ENCODE assay signal across 8 cellular contexts in the genomic region with DNA sequence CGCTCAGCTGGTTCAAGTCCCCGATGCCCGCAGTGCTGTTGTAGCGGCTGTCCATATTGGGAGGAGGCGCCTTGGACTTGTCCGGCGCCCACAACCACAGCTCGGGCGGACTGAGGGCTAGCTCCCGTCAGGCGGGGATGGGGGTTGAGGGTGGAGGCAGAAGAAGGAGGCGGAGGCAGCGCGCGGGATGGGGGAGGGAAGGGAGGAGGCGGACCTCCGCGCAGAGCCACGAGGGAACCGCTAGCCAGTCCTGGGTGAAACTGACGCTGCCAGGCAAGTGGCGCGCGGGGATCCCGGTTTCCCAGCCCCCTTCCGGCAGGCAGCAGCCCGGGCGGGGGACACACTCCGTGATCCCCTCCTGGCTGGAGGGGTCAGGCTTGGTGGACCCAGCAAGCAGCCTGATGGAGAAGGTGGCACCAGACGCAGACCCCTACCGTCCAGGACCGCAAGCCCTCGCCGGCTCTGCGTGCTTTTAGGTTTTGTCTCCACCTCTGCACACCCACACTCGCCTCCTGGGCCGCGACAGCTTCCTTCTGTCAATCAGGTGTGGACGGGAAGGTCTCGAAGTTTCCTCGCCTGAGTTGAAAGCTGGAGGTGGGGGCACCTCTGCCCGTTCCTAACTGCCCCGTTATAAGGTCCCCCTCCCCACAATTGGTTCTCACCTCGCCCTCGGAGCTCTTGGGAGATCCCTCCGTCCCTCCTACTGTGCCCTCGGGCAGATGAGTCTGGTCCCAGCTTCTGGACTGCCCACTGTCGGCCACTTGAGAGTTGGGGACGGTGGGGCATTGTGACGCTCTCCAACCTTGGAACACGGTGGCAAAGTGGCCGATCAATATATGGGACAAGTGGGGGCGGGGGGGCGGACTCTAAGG. TPM values are rescaled to one million over a fixed set of nuclear protein-coding genes. Genes with fewer than 3 reads are reported as not detected.
A peak's percentile ranks its signal among the peaks of the same experiment; 100 is the strongest.
DNase-seq lines count a peak whose midpoint lies in the region; ATAC-seq and TF ChIP-seq lines count a peak whose summit lies in the region.

CPNE8 (minus strand) TSS at position 112 of the 872 bp plus-strand sequence; CDS start at position 55, 57 bp downstream.

- no peaks in the 10 kb centered on the region for H3K36me3 Mint-ChIP-seq in activated naive CD8-positive, alpha-beta T cell treated with anti-CD3 and anti-CD28 coated beads, Interleukin-2, amount 10 ng/mL, durations not matched to agents 7 days and 5 days

- peaks cover 31% of the 10 kb centered on the region for H3K27me3 Mint-ChIP-seq in activated naive CD8-positive, alpha-beta T cell treated with anti-CD3 and anti-CD28 coated beads, Interleukin-2, amount 10 ng/mL, durations not matched to agents 7 days and 5 days

- TF ChIP-seq POLR2A in uterus (IDR thresholded peaks at IDR 0.05), result peak; percentile 22 to 52

- H3K36me3 ChIP-seq in osteoblast (ENCODE audit: insufficient read depth, low read length) (no peaks in the 10 kb centered on the region), uterus (no peaks in the 10 kb centered on the region)

- H4K20me1 ChIP-seq in osteoblast (ENCODE audit: insufficient read depth, low read length), result no peaks in the 10 kb centered on the region

- DNase-seq in SKM-1 treated with dmso at 0.1 percent for 144 hours (lab: John Stamatoyannopoulos, UW; ENCODE audit: unreplicated experiment), result peak; percentile 17
- no peak for DNase-seq in SKM-1 (lab: John Stamatoyannopoulos, UW; ENCODE audit: unreplicated experiment)
- DNase-seq in SIG-M5 treated with dmso at 0.1 percent for 504 hours (lab: John Stamatoyannopoulos, UW; ENCODE audit: unreplicated experiment), result peak; percentile 82
- DNase-seq in activated naive CD8-positive, alpha-beta T cell treated with anti-CD3 and anti-CD28 coated beads, Interleukin-2, amount 10 ng/mL, durations not matched to agents 7 days and 5 days, result peak; percentile 50
- peak; percentile 10 to 85 (median 64) for DNase-seq in head of caudate nucleus
- DNase-seq in osteoblast (ENCODE audit: insufficient read length, low spot score, missing footprints), result peak; percentile 95
- peak; percentile 80 to 87 for DNase-seq in uterus

- H3K9me3 Mint-ChIP-seq in activated naive CD8-positive, alpha-beta T cell treated with anti-CD3 and anti-CD28 coated beads, Interleukin-2, amount 10 ng/mL, durations not matched to agents 7 days and 5 days, result no peaks in the 10 kb centered on the region

- H3K27ac Mint-ChIP-seq in activated naive CD8-positive, alpha-beta T cell treated with anti-CD3 and anti-CD28 coated beads, Interleukin-2, amount 10 ng/mL, durations not matched to agents 7 days and 5 days, result peak within 1 kb of the TSS; percentile 73

- POLR2A ChIA-PET in activated naive CD8-positive, alpha-beta T cell treated with anti-CD3 and anti-CD28 coated beads, Interleukin-2, amount 10 ng/mL, durations not matched to agents 7 days and 5 days (lab: Charles Lee), result no interaction called here

- peaks cover 17% of the 10 kb centered on the region for H3K4me1 Mint-ChIP-seq in activated naive CD8-positive, alpha-beta T cell treated with anti-CD3 and anti-CD28 coated beads, Interleukin-2, amount 10 ng/mL, durations not matched to agents 7 days and 5 days

- H3K79me2 ChIP-seq in osteoblast (ENCODE audit: insufficient read depth, low read length), result peaks cover 17% of the 10 kb centered on the region

- peak within 1 kb of the TSS; percentile 98 for H2AFZ ChIP-seq in osteoblast (ENCODE audit: low read length)

- peaks cover 6% of the 10 kb centered on the region for H3K4me1 ChIP-seq in osteoblast (ENCODE audit: insufficient read depth, low read length)
- H3K4me1 ChIP-seq in uterus, result no peaks in the 10 kb centered on the region

- peak within 1 kb of the TSS; percentile 89 for H3K4me3 Mint-ChIP-seq in activated naive CD8-positive, alpha-beta T cell treated with anti-CD3 and anti-CD28 coated beads, Interleukin-2, amount 10 ng/mL, durations not matched to agents 7 days and 5 days

- peak within 1 kb of the TSS; percentile 76 for H3K27ac ChIP-seq in osteoblast (ENCODE audit: low read depth, low read length)
- H3K27ac ChIP-seq in uterus, result peak within 1 kb of the TSS; percentile 85 to 87

- no peak for TF ChIP-seq CTCF in osteoblast (IDR thresholded peaks at IDR 0.05; ENCODE audit: extremely low read depth, low read depth, low read length)
- no peak for TF ChIP-seq CTCF in uterus (IDR thresholded peaks at IDR 0.05)

- peak within 1 kb of the TSS; percentile 99 for H3K4me2 ChIP-seq in osteoblast (ENCODE audit: insufficient read depth, low read length)

- intact Hi-C loops in head of caudate nucleus (cut with DNase I) (loop anchor here (2.0 to 10.0 kb wide), 2 partner anchors 199 to 581 kb away; no protein-coding TSS in a partner anchor), uterus (cut with DNase I; ENCODE audit: low total_unique reads) (no loop called here)

- H3K9me3 ChIP-seq in osteoblast (ENCODE audit: low read depth, low read length) (no peaks in the 10 kb centered on the region), uterus (no peaks in the 10 kb centered on the region)

- H3K27me3 ChIP-seq in osteoblast (ENCODE audit: insufficient read depth, low read length) (no peaks in the 10 kb centered on the region), uterus (no peaks in the 10 kb centered on the region)

- peak; percentile 57 for ATAC-seq in HG03097 (IDR thresholded peaks at IDR 0.05; ENCODE audit: low FRiP score, unreplicated experiment)
- peak; percentile 56 for ATAC-seq in activated naive CD8-positive, alpha-beta T cell treated with anti-CD3 and anti-CD28 coated beads, Interleukin-2, amount 10 ng/mL, durations not matched to agents 7 days and 5 days (ENCODE audit: low read depth)

- H3K4me3 ChIP-seq in osteoblast (ENCODE audit: insufficient read depth, low read length) (peak within 1 kb of the TSS; percentile 82), uterus (peak within 1 kb of the TSS; percentile 49 to 56)

RNA-seq across cellular contexts. Expression of gene CPNE8, which starts in this region (rescaled TPM):
- total RNA-seq in activated naive CD8-positive, alpha-beta T cell treated with anti-CD3 and anti-CD28 coated beads, Interleukin-2, amount 10 ng/mL, durations not matched to agents 7 days and 5 days, result 1 to 10 TPM; 2.2 to 2.8 TPM
- 20.6 and 23.9 TPM in 2 replicates for total RNA-seq in osteoblast
- 10 to 100 TPM; 11.1 to 35.2 (median 16.7) TPM for total RNA-seq in uterus
